25 cellular contexts compared by ENCODE assay signal in genomic region chr6:106727480-106728153, GRCh38.
DNase-seq lines count a peak whose midpoint lies in the region; TF ChIP-seq lines count a peak whose summit lies in the region.
"Had no signal": no experiment of that assay in that cellular context is flagged by ENCODE, and none has a peak within 500 bp of the region (broad histone marks: within the 10 kb centered on the region; RNA-seq: fewer than 3 reads in every experiment).

No MANE protein-coding gene starts in this region.

- TF ChIP-seq CTCF in OCI-LY7 (conservative IDR thresholded peaks at IDR 0.05; ENCODE audit: low read length): no peak
- no peak for TF ChIP-seq CTCF in nephron (IDR thresholded peaks at IDR 0.05; ENCODE audit: unreplicated experiment in 3 of 3)

- no peak overlapping the region for H3K4me3 Mint-ChIP-seq in nephron
- H3K4me3 Mint-ChIP-seq: activated CD4-positive, alpha-beta T cell treated with anti-CD3 and anti-CD28 coated beads for 36 hours; activated CD8-positive, alpha-beta T cell treated with anti-CD3 and anti-CD28 coated beads, Interleukin-2, amount 10 ng/mL, durations not matched to agents 7 days and 5 days; brain; CD8-positive, alpha-beta memory T cell; naive thymus-derived CD8-positive, alpha-beta T cell had no signal

- H3K36me3 ChIP-seq in GM23248 (ENCODE audit: low read depth): no peaks in the 10 kb centered on the region
- no peaks in the 10 kb centered on the region for H3K36me3 ChIP-seq in OCI-LY7 (ENCODE audit: insufficient read depth, low read length)
- H3K36me3 ChIP-seq: tibial nerve had no signal

- DNase-seq in NCI-H510A treated with DMSO at 0.1 percent for 48 hours (lab: John Stamatoyannopoulos, UW): peak; percentile 38
- no peak for DNase-seq in NCI-H510A (lab: John Stamatoyannopoulos, UW)
- DNase-seq in GM23248: peak; percentile 13
- DNase-seq in OCI-LY7 (ENCODE audit: low spot score): no peak
- no peak for DNase-seq in AML-193 (lab: John Stamatoyannopoulos, UW)
- no peak for DNase-seq in hippocampal formation (lab: John Stamatoyannopoulos, UW)
- DNase-seq in UCSD-AML1 (lab: John Stamatoyannopoulos, UW; ENCODE audit: unreplicated experiment): no peak
- DNase-seq: activated CD4-positive, alpha-beta T cell treated with anti-CD3 and anti-CD28 coated beads for 36 hours; activated CD8-positive, alpha-beta T cell treated with anti-CD3 and anti-CD28 coated beads, Interleukin-2, amount 10 ng/mL, durations not matched to agents 7 days and 5 days; activated naive CD4-positive, alpha-beta T cell treated with anti-CD3 and anti-CD28 coated beads, Interleukin-2, amount 50 U/mL, for 16 hours; CD8-positive, alpha-beta memory T cell; cerebellar nuclear complex; dorsolateral prefrontal cortex; naive thymus-derived CD8-positive, alpha-beta T cell; NCI-H187; nucleus accumbens; psoas muscle; SIG-M5; stimulated activated CD4-positive, alpha-beta T cell treated with anti-CD3 and anti-CD28 coated beads, Interleukin-4, amount 100 ng/mL, for 24 hours; T-helper 9 cell had no signal

- WGBS in GM23248 (ENCODE audit: low coverage in 1 of 2, low lambda C conversion rate in 2 of 2, missing lambda C conversion rate in 2 of 2), 2 experiments: 70 to 71% methylated on average over 3 of the region's 3 CpGs

- H2AFZ ChIP-seq in GM23248 (no peak overlapping the region), OCI-LY7 (ENCODE audit: low read length) (peak overlapping the region; percentile 71; the same call in 1 of the 2 replicates)

- H3K27ac ChIP-seq in GM23248 (no peak overlapping the region), OCI-LY7 (ENCODE audit: low read depth, low read length, poor library complexity, severe bottlenecking) (no peak overlapping the region)
- H3K27ac ChIP-seq: dorsolateral prefrontal cortex, psoas muscle, tibial nerve, VCaP had no signal

- H3K4me2 ChIP-seq in GM23248 (ENCODE audit: unreplicated experiment) (no peak overlapping the region), OCI-LY7 (ENCODE audit: low read length) (no peak overlapping the region)

- no peaks in the 10 kb centered on the region for H4K20me1 ChIP-seq in GM23248 (ENCODE audit: insufficient read depth)
- H4K20me1 ChIP-seq in OCI-LY7 (ENCODE audit: insufficient read depth, low read length): no peaks in the 10 kb centered on the region

- H3K27me3 ChIP-seq in GM23248 (replicated peaks; ENCODE audit: insufficient read depth): peaks cover 9% of the 10 kb centered on the region; the same call in 1 of the 2 replicates
- H3K27me3 ChIP-seq: dorsolateral prefrontal cortex, tibial nerve had no signal

- no peaks in the 10 kb centered on the region for H3K27me3 Mint-ChIP-seq in nephron (ENCODE audit: low read depth)
- H3K27me3 Mint-ChIP-seq: brain had no signal

- no peaks in the 10 kb centered on the region for H3K9me3 Mint-ChIP-seq in nephron
- H3K9me3 Mint-ChIP-seq: brain; CD8-positive, alpha-beta memory T cell; naive thymus-derived CD8-positive, alpha-beta T cell had no signal

- in situ Hi-C loops in GM23248 (cut with MboI): no loop called here

- H3K9me3 ChIP-seq in GM23248 (ENCODE audit: low read depth) (no peaks in the 10 kb centered on the region), OCI-LY7 (ENCODE audit: low read length) (no peaks in the 10 kb centered on the region)
- H3K9me3 ChIP-seq: psoas muscle, tibial nerve had no signal

- H3K9ac ChIP-seq in GM23248: no peak overlapping the region

- H3K4me1 Mint-ChIP-seq in nephron: peaks cover 34% of the 10 kb centered on the region
- H3K4me1 Mint-ChIP-seq: activated CD4-positive, alpha-beta T cell treated with anti-CD3 and anti-CD28 coated beads for 36 hours; CD8-positive, alpha-beta memory T cell had no signal

- no peaks in the 10 kb centered on the region for H3K4me1 ChIP-seq in GM23248 (ENCODE audit: insufficient read depth)
- peaks cover 37% of the 10 kb centered on the region for H3K4me1 ChIP-seq in OCI-LY7 (ENCODE audit: insufficient read depth, low read length, poor library complexity, severe bottlenecking)
- H3K4me1 ChIP-seq: tibial nerve had no signal

- H3K4me3 ChIP-seq in GM23248: no peak overlapping the region
- no peak overlapping the region for H3K4me3 ChIP-seq in OCI-LY7 (ENCODE audit: low read depth, low read length, poor library complexity, severe bottlenecking)
- H3K4me3 ChIP-seq: dorsolateral prefrontal cortex, lung, psoas muscle, tibial nerve had no signal

- H3K27ac Mint-ChIP-seq in nephron: peak overlapping the region; percentile 14 to 94 (median 44)
- H3K27ac Mint-ChIP-seq: activated CD4-positive, alpha-beta T cell treated with anti-CD3 and anti-CD28 coated beads for 36 hours; activated CD8-positive, alpha-beta T cell treated with anti-CD3 and anti-CD28 coated beads, Interleukin-2, amount 10 ng/mL, durations not matched to agents 7 days and 5 days; brain; CD8-positive, alpha-beta memory T cell; naive thymus-derived CD8-positive, alpha-beta T cell had no signal

- H3F3A ChIP-seq in GM23248 (ENCODE audit: insufficient read depth): no peaks in the 10 kb centered on the region

- POLR2A ChIA-PET in OCI-LY7 (lab: Charles Lee): interaction anchor here (0.6 to 2.7 kb wide), 13 partner anchors 9 to 708 kb away, joined by 3 to 17 read pairs (median 5); no protein-coding TSS in a partner anchor

- H3K79me2 ChIP-seq in GM23248 (ENCODE audit: insufficient read depth): no peaks in the 10 kb centered on the region
- no peaks in the 10 kb centered on the region for H3K79me2 ChIP-seq in OCI-LY7 (ENCODE audit: insufficient read depth, low read depth, low read length)

- H3K36me3 Mint-ChIP-seq in nephron (ENCODE audit: low read depth): no peaks in the 10 kb centered on the region
- H3K36me3 Mint-ChIP-seq: brain; CD8-positive, alpha-beta memory T cell; naive thymus-derived CD8-positive, alpha-beta T cell had no signal

- no TSS peak for BruUV-seq in OCI-LY7 (replicated peaks; lab: Mats Ljungman, UMichigan)

- intact Hi-C loops in OCI-LY7 (cut with micrococcal nuclease; ENCODE audit: unreplicated experiment): no loop called here

- CTCF ChIA-PET in OCI-LY7 (lab: Charles Lee; ENCODE audit: unreplicated experiment): interaction anchor here (1.3 to 1.4 kb wide), 2 partner anchors 18 to 25 kb away, joined by 3 to 4 read pairs; no protein-coding TSS in a partner anchor

- peaks cover 3% of the 10 kb centered on the region; the same call in 1 of the 2 replicates for H3K9me2 ChIP-seq in GM23248 (ENCODE audit: insufficient read depth)
- H3K9me2 ChIP-seq in OCI-LY7 (ENCODE audit: insufficient read depth, low read length): no peaks in the 10 kb centered on the region

Comparison
In these comparisons a context has a peak if more than half of its experiments do, and no peak if none do; other contexts are left out.
1. DNase-seq: peak in NCI-H510A treated with DMSO at 0.1 percent for 48 hours (single experiment) and GM23248 (single experiment); none in NCI-H510A (single experiment), OCI-LY7 (single experiment), AML-193 (0 of 2), hippocampal formation (0 of 2) and UCSD-AML1 (single experiment).